ENCODE assay signal across 40 cellular contexts in genomic region chr19:50437862-50438449, GRCh38. TPM values are rescaled to one million over a fixed set of nuclear protein-coding genes. Genes with fewer than 3 reads are reported as not detected.
"Had no signal": no experiment of that assay in that cellular context is flagged by ENCODE, and none has a peak within 500 bp of the region (broad histone marks: within the 10 kb centered on the region; RNA-seq: fewer than 3 reads in every experiment).

No MANE protein-coding gene starts in this region.

- H3K4me2 ChIP-seq: KMS-11 had no signal

- H3K4me3 ChIP-seq: MG63 had no signal

- DNase-seq: Karpas-422, Kasumi-1, MG63, MM.1S, MV-4-11, NCI-H1048, NCI-H1092, NCI-H1092 treated with DMSO at 0.1 percent for 48 hours, NCI-H1105, NCI-H1105 treated with DMSO at 0.1 percent for 48 hours, NCI-H1417, NCI-H1417 treated with DMSO at 0.1 percent for 48 hours, NCI-H1436, NCI-H1436 treated with DMSO at 0.1 percent for 48 hours, NCI-H146, NCI-H1694, NCI-H1694 treated with DMSO at 0.1 percent for 48 hours, NCI-H187, NCI-H187 treated with DMSO at 0.1 percent for 48 hours, NCI-H1930, NCI-H2029, NCI-H2029 treated with DMSO at 0.1 percent for 48 hours, NCI-H2081, NCI-H2081 treated with DMSO at 0.1 percent for 48 hours, NCI-H2107, NCI-H2171, NCI-H2171 treated with DMSO at 0.1 percent for 48 hours, NCI-H2227 treated with DMSO at 0.1 percent for 48 hours, NCI-H226, NCI-H345, NCI-H446, NCI-H446 treated with DMSO at 0.1 percent for 48 hours, NCI-H510A, NCI-H510A treated with DMSO at 0.1 percent for 48 hours, NCI-H524 had no signal

- H3K9me3 ChIP-seq: MG63 had no signal

- H3K27ac ChIP-seq: KMS-11 had no signal

- H3K9ac ChIP-seq: KMS-11 had no signal

- H3K36me3 ChIP-seq: MG63 had no signal

RNA-seq across cellular contexts. Expression of gene MYBPC2, which starts 5.3 kb away (rescaled TPM):
- total RNA-seq: M059J, MCF 10A, NCI-H460 had no signal

RNA-seq across cellular contexts. Expression of gene SPIB, which starts 19.2 kb away (rescaled TPM):
- total RNA-seq: LHCN-M2, M059J, MCF 10A, NCI-H460 had no signal
